1 cellular context compared by ENCODE assay signal in the genomic region with DNA sequence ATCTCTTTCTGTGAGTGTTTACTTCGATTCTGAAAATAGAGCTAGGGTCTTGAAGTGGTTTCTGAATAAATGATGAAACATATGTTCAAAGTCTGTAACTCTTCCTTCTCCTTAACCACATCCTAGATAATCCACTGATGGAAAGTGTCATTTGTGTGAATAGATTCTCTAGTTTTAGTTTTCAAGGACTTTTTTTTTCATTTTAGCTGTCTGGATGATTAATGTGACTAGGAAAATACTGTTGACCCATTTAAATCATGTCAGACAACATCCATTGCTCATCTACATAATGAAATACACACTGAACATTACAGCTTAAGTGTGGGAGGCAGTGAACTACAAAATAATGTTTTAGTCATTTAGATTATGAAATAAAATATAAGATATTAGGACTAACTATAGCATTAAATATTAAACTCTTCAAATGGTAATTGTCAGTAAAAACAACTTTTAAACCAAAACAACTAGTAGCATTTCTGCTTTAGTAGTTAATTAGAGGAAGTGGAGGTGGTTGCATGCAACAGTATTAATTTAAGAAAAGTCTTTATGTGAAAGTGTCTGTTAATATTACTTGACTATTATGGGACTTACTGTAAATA.
TF ChIP-seq lines count a peak whose summit lies in the region.

No MANE protein-coding gene starts in this region.

TF ChIP-seq in K562, 482 proteins besides CTCF, POLR2A, EP300 and RAD21 (continued from another document and continues in another):
- TF ChIP-seq, protein P1, sequence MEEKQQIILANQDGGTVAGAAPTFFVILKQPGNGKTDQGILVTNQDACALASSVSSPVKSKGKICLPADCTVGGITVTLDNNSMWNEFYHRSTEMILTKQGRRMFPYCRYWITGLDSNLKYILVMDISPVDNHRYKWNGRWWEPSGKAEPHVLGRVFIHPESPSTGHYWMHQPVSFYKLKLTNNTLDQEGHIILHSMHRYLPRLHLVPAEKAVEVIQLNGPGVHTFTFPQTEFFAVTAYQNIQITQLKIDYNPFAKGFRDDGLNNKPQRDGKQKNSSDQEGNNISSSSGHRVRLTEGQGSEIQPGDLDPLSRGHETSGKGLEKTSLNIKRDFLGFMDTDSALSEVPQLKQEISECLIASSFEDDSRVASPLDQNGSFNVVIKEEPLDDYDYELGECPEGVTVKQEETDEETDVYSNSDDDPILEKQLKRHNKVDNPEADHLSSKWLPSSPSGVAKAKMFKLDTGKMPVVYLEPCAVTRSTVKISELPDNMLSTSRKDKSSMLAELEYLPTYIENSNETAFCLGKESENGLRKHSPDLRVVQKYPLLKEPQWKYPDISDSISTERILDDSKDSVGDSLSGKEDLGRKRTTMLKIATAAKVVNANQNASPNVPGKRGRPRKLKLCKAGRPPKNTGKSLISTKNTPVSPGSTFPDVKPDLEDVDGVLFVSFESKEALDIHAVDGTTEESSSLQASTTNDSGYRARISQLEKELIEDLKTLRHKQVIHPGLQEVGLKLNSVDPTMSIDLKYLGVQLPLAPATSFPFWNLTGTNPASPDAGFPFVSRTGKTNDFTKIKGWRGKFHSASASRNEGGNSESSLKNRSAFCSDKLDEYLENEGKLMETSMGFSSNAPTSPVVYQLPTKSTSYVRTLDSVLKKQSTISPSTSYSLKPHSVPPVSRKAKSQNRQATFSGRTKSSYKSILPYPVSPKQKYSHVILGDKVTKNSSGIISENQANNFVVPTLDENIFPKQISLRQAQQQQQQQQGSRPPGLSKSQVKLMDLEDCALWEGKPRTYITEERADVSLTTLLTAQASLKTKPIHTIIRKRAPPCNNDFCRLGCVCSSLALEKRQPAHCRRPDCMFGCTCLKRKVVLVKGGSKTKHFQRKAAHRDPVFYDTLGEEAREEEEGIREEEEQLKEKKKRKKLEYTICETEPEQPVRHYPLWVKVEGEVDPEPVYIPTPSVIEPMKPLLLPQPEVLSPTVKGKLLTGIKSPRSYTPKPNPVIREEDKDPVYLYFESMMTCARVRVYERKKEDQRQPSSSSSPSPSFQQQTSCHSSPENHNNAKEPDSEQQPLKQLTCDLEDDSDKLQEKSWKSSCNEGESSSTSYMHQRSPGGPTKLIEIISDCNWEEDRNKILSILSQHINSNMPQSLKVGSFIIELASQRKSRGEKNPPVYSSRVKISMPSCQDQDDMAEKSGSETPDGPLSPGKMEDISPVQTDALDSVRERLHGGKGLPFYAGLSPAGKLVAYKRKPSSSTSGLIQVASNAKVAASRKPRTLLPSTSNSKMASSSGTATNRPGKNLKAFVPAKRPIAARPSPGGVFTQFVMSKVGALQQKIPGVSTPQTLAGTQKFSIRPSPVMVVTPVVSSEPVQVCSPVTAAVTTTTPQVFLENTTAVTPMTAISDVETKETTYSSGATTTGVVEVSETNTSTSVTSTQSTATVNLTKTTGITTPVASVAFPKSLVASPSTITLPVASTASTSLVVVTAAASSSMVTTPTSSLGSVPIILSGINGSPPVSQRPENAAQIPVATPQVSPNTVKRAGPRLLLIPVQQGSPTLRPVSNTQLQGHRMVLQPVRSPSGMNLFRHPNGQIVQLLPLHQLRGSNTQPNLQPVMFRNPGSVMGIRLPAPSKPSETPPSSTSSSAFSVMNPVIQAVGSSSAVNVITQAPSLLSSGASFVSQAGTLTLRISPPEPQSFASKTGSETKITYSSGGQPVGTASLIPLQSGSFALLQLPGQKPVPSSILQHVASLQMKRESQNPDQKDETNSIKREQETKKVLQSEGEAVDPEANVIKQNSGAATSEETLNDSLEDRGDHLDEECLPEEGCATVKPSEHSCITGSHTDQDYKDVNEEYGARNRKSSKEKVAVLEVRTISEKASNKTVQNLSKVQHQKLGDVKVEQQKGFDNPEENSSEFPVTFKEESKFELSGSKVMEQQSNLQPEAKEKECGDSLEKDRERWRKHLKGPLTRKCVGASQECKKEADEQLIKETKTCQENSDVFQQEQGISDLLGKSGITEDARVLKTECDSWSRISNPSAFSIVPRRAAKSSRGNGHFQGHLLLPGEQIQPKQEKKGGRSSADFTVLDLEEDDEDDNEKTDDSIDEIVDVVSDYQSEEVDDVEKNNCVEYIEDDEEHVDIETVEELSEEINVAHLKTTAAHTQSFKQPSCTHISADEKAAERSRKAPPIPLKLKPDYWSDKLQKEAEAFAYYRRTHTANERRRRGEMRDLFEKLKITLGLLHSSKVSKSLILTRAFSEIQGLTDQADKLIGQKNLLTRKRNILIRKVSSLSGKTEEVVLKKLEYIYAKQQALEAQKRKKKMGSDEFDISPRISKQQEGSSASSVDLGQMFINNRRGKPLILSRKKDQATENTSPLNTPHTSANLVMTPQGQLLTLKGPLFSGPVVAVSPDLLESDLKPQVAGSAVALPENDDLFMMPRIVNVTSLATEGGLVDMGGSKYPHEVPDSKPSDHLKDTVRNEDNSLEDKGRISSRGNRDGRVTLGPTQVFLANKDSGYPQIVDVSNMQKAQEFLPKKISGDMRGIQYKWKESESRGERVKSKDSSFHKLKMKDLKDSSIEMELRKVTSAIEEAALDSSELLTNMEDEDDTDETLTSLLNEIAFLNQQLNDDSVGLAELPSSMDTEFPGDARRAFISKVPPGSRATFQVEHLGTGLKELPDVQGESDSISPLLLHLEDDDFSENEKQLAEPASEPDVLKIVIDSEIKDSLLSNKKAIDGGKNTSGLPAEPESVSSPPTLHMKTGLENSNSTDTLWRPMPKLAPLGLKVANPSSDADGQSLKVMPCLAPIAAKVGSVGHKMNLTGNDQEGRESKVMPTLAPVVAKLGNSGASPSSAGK (IDR thresholded peaks at IDR 0.05): no peak
- TF ChIP-seq, protein P2, sequence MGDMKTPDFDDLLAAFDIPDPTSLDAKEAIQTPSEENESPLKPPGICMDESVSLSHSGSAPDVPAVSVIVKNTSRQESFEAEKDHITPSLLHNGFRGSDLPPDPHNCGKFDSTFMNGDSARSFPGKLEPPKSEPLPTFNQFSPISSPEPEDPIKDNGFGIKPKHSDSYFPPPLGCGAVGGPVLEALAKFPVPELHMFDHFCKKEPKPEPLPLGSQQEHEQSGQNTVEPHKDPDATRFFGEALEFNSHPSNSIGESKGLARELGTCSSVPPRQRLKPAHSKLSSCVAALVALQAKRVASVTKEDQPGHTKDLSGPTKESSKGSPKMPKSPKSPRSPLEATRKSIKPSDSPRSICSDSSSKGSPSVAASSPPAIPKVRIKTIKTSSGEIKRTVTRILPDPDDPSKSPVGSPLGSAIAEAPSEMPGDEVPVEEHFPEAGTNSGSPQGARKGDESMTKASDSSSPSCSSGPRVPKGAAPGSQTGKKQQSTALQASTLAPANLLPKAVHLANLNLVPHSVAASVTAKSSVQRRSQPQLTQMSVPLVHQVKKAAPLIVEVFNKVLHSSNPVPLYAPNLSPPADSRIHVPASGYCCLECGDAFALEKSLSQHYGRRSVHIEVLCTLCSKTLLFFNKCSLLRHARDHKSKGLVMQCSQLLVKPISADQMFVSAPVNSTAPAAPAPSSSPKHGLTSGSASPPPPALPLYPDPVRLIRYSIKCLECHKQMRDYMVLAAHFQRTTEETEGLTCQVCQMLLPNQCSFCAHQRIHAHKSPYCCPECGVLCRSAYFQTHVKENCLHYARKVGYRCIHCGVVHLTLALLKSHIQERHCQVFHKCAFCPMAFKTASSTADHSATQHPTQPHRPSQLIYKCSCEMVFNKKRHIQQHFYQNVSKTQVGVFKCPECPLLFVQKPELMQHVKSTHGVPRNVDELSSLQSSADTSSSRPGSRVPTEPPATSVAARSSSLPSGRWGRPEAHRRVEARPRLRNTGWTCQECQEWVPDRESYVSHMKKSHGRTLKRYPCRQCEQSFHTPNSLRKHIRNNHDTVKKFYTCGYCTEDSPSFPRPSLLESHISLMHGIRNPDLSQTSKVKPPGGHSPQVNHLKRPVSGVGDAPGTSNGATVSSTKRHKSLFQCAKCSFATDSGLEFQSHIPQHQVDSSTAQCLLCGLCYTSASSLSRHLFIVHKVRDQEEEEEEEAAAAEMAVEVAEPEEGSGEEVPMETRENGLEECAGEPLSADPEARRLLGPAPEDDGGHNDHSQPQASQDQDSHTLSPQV (IDR thresholded peaks at IDR 0.05): peak; percentile 53
- TF ChIP-seq BRD9 (IDR thresholded peaks at IDR 0.05; ENCODE audit: low read depth, partially characterized antibody): peak; percentile 93
- no peak for TF ChIP-seq TOE1 (IDR thresholded peaks at IDR 0.05; ENCODE audit: borderline replicate concordance)
- no peak for TF ChIP-seq TOE1 (CRISPR knock-in tag; IDR thresholded peaks at IDR 0.05; ENCODE audit: borderline replicate concordance, low read depth)
- TF ChIP-seq, protein P3, sequence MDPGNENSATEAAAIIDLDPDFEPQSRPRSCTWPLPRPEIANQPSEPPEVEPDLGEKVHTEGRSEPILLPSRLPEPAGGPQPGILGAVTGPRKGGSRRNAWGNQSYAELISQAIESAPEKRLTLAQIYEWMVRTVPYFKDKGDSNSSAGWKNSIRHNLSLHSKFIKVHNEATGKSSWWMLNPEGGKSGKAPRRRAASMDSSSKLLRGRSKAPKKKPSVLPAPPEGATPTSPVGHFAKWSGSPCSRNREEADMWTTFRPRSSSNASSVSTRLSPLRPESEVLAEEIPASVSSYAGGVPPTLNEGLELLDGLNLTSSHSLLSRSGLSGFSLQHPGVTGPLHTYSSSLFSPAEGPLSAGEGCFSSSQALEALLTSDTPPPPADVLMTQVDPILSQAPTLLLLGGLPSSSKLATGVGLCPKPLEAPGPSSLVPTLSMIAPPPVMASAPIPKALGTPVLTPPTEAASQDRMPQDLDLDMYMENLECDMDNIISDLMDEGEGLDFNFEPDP (CRISPR knock-in tag; IDR thresholded peaks at IDR 0.05): no peak
- TF ChIP-seq CREB1 (IDR thresholded peaks at IDR 0.05): no peak
- no peak for TF ChIP-seq CREB1 (CRISPR knock-in tag; IDR thresholded peaks at IDR 0.05)
- TF ChIP-seq ETS2 (tag; IDR thresholded peaks at IDR 0.05; ENCODE audit: borderline replicate concordance, poor library complexity, severe bottlenecking): no peak
- no peak for TF ChIP-seq CAMTA2 (CRISPR knock-in tag; conservative IDR thresholded peaks at IDR 0.05)
- peak; percentile 50; the same call in 1 of the 2 replicates for TF ChIP-seq BACH1 (tag; IDR thresholded peaks at IDR 0.05)
- TF ChIP-seq, protein P4, sequence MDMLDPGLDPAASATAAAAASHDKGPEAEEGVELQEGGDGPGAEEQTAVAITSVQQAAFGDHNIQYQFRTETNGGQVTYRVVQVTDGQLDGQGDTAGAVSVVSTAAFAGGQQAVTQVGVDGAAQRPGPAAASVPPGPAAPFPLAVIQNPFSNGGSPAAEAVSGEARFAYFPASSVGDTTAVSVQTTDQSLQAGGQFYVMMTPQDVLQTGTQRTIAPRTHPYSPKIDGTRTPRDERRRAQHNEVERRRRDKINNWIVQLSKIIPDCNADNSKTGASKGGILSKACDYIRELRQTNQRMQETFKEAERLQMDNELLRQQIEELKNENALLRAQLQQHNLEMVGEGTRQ (CRISPR knock-in tag; IDR thresholded peaks at IDR 0.05): no peak
- TF ChIP-seq MECOM (CRISPR knock-in tag; IDR thresholded peaks at IDR 0.05): peak; percentile 84
- TF ChIP-seq HDAC8 (tag; IDR thresholded peaks at IDR 0.05): no peak
- no peak for TF ChIP-seq TFAM (CRISPR knock-in tag; conservative IDR thresholded peaks at IDR 0.05)
- TF ChIP-seq ZNF174 (CRISPR knock-in tag; IDR thresholded peaks at IDR 0.05): no peak
- TF ChIP-seq FOXK1 (CRISPR knock-in tag; IDR thresholded peaks at IDR 0.05; ENCODE audit: borderline replicate concordance): no peak
- no peak for TF ChIP-seq HDGF (IDR thresholded peaks at IDR 0.05)
- no peak for TF ChIP-seq CHD4 (IDR thresholded peaks at IDR 0.05; ENCODE audit: insufficient read depth, insufficient replicate concordance, low read depth, low read length, poor library complexity, severe bottlenecking)
- no peak for TF ChIP-seq MAFK (IDR thresholded peaks at IDR 0.05; ENCODE audit: low read length)
- TF ChIP-seq POLR2AphosphoS5 (IDR thresholded peaks at IDR 0.05; ENCODE audit: control insufficient read depth, insufficient read depth, low read depth, low read length): no peak
- TF ChIP-seq SOX6 (IDR thresholded peaks at IDR 0.05): peak; percentile 68; the same call in 1 of the 2 replicates
- TF ChIP-seq, protein P5, sequence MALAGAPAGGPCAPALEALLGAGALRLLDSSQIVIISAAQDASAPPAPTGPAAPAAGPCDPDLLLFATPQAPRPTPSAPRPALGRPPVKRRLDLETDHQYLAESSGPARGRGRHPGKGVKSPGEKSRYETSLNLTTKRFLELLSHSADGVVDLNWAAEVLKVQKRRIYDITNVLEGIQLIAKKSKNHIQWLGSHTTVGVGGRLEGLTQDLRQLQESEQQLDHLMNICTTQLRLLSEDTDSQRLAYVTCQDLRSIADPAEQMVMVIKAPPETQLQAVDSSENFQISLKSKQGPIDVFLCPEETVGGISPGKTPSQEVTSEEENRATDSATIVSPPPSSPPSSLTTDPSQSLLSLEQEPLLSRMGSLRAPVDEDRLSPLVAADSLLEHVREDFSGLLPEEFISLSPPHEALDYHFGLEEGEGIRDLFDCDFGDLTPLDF (CRISPR knock-in tag; IDR thresholded peaks at IDR 0.05): no peak
- no peak for TF ChIP-seq POLR2G (IDR thresholded peaks at IDR 0.05; ENCODE audit: low read depth, low read length)
- TF ChIP-seq HMG20B (CRISPR knock-in tag; IDR thresholded peaks at IDR 0.05): no peak
- TF ChIP-seq, protein P6, sequence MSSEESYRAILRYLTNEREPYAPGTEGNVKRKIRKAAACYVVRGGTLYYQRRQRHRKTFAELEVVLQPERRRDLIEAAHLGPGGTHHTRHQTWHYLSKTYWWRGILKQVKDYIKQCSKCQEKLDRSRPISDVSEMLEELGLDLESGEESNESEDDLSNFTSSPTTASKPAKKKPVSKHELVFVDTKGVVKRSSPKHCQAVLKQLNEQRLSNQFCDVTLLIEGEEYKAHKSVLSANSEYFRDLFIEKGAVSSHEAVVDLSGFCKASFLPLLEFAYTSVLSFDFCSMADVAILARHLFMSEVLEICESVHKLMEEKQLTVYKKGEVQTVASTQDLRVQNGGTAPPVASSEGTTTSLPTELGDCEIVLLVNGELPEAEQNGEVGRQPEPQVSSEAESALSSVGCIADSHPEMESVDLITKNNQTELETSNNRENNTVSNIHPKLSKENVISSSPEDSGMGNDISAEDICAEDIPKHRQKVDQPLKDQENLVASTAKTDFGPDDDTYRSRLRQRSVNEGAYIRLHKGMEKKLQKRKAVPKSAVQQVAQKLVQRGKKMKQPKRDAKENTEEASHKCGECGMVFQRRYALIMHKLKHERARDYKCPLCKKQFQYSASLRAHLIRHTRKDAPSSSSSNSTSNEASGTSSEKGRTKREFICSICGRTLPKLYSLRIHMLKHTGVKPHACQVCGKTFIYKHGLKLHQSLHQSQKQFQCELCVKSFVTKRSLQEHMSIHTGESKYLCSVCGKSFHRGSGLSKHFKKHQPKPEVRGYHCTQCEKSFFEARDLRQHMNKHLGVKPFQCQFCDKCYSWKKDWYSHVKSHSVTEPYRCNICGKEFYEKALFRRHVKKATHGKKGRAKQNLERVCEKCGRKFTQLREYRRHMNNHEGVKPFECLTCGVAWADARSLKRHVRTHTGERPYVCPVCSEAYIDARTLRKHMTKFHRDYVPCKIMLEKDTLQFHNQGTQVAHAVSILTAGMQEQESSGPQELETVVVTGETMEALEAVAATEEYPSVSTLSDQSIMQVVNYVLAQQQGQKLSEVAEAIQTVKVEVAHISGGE (CRISPR knock-in tag; IDR thresholded peaks at IDR 0.05): no peak
- TF ChIP-seq, protein P7, sequence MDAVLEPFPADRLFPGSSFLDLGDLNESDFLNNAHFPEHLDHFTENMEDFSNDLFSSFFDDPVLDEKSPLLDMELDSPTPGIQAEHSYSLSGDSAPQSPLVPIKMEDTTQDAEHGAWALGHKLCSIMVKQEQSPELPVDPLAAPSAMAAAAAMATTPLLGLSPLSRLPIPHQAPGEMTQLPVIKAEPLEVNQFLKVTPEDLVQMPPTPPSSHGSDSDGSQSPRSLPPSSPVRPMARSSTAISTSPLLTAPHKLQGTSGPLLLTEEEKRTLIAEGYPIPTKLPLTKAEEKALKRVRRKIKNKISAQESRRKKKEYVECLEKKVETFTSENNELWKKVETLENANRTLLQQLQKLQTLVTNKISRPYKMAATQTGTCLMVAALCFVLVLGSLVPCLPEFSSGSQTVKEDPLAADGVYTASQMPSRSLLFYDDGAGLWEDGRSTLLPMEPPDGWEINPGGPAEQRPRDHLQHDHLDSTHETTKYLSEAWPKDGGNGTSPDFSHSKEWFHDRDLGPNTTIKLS (IDR thresholded peaks at IDR 0.05; ENCODE audit: borderline replicate concordance, low read depth): no peak
- TF ChIP-seq ZNF143 (CRISPR knock-in tag; IDR thresholded peaks at IDR 0.05): no peak
